ENCODE assay signal across 1 cellular context in genomic region chr11:59528741-59529140, GRCh38.
TF ChIP-seq lines count a peak whose summit lies in the region.

No MANE protein-coding gene starts in this region.

TF ChIP-seq in HepG2, 621 proteins besides CTCF, POLR2A, EP300 and RAD21:
- TF ChIP-seq HDAC1 (CRISPR knock-in tag; IDR thresholded peaks at IDR 0.05) (no peak), ZNF777 (CRISPR knock-in tag; IDR thresholded peaks at IDR 0.05) (no peak), RFX3 (CRISPR knock-in tag; IDR thresholded peaks at IDR 0.05) (no peak), PAWR (CRISPR knock-in tag; IDR thresholded peaks at IDR 0.05; ENCODE audit: borderline replicate concordance) (no peak)
- TF ChIP-seq, protein P1, sequence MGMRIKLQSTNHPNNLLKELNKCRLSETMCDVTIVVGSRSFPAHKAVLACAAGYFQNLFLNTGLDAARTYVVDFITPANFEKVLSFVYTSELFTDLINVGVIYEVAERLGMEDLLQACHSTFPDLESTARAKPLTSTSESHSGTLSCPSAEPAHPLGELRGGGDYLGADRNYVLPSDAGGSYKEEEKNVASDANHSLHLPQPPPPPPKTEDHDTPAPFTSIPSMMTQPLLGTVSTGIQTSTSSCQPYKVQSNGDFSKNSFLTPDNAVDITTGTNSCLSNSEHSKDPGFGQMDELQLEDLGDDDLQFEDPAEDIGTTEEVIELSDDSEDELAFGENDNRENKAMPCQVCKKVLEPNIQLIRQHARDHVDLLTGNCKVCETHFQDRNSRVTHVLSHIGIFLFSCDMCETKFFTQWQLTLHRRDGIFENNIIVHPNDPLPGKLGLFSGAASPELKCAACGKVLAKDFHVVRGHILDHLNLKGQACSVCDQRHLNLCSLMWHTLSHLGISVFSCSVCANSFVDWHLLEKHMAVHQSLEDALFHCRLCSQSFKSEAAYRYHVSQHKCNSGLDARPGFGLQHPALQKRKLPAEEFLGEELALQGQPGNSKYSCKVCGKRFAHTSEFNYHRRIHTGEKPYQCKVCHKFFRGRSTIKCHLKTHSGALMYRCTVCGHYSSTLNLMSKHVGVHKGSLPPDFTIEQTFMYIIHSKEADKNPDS (CRISPR knock-in tag; IDR thresholded peaks at IDR 0.05): no peak
TF ChIP-seq in HepG2: peak in this region for 0.
